Comparison of ENCODE assay signal across 2 cellular contexts in the genomic region with DNA sequence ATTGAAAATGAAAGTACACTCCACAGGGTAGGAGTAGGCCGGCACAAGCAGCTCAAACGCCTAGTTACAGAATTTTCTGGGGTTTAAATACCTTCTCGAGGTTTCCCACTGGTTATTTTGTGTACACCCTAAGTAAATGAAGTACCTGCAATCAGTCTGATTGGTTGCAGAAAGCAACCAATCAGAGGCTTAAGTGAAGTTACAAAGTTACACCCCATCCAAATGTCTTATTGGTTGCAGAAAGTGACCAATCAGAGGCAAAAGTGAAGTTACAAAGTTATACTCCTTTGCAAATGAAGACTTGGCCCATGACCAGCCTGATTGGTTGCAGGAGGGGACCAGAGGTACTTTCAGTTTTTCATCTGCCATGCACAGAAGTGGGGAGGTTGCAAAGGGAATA.
TF ChIP-seq lines count a peak whose summit lies in the region.

No MANE protein-coding gene starts in this region.

TF ChIP-seq in A549, 52 proteins besides CTCF, POLR2A, EP300 and RAD21:
- TF ChIP-seq SMC3 (IDR thresholded peaks at IDR 0.05) (no peak), CHD4 (IDR thresholded peaks at IDR 0.05; ENCODE audit: borderline replicate concordance) (no peak), ZFP36 (IDR thresholded peaks at IDR 0.05; ENCODE audit: borderline replicate concordance, partially characterized antibody) (no peak), NPAS2 (CRISPR knock-in tag; IDR thresholded peaks at IDR 0.05; ENCODE audit: borderline replicate concordance) (no peak), HOXB13 (CRISPR knock-in tag; IDR thresholded peaks at IDR 0.05; ENCODE audit: low read depth) (no peak), NR3C1 (IDR thresholded peaks at IDR 0.05) (no peak), JUNB (IDR thresholded peaks at IDR 0.05) (no peak)

TF ChIP-seq in endothelial cell of umbilical vein, 7 proteins besides CTCF, POLR2A, EP300 and RAD21:
- TF ChIP-seq FOS (IDR thresholded peaks at IDR 0.05; ENCODE audit: borderline replicate concordance, insufficient read depth, low read length) (no peak), GATA2 (IDR thresholded peaks at IDR 0.05; ENCODE audit: insufficient read depth, insufficient read length, low read depth, low read length) (no peak), POLR2AphosphoS5 (IDR thresholded peaks at IDR 0.05; ENCODE audit: insufficient read depth, low read depth, low read length) (no peak), EZH2 (IDR thresholded peaks at IDR 0.05; ENCODE audit: borderline replicate concordance, low read depth, low read length, severe bottlenecking) (no peak), MAX (IDR thresholded peaks at IDR 0.05; ENCODE audit: insufficient read depth, insufficient read length) (no peak), JUN (IDR thresholded peaks at IDR 0.05; ENCODE audit: borderline replicate concordance, insufficient read depth, insufficient read length, low read depth) (no peak), MYC (IDR thresholded peaks at IDR 0.05; ENCODE audit: low read depth, low read length) (no peak)
TF ChIP-seq in endothelial cell of umbilical vein: peak in this region for 0.
